ENCODE assay signal across 8 cellular contexts in genomic region chr10:33028515-33028914, GRCh38.
A peak's percentile ranks its signal among the peaks of the same experiment; 100 is the strongest.
DNase-seq lines count a peak whose midpoint lies in the region; ATAC-seq and TF ChIP-seq lines count a peak whose summit lies in the region.
"Not testable (repeated sequence)": the region's sequence is repeated elsewhere in the genome, so short reads cannot be mapped to it uniquely, and the experiment has no call there.

No MANE protein-coding gene starts in this region.

- not testable (repeated sequence) for H3K36me3 ChIP-seq in CD4-positive, CD25-positive, alpha-beta regulatory T cell (ENCODE audit: control insufficient read depth, insufficient read depth, low read length); esophagus muscularis mucosa

- TF ChIP-seq POLR2A in esophagus muscularis mucosa (IDR thresholded peaks at IDR 0.05; ENCODE audit: low read depth): not testable (repeated sequence)

- peak overlapping the region; percentile 56 for H3K4me3 ChIP-seq in CD4-positive, CD25-positive, alpha-beta regulatory T cell (ENCODE audit: low read depth, low read length)
- H3K4me3 ChIP-seq in Jurkat, Clone E6-1 (ENCODE audit: low read length); esophagus muscularis mucosa: not testable (repeated sequence)

- peaks cover 31% of the 10 kb centered on the region for H3K4me1 ChIP-seq in CD4-positive, CD25-positive, alpha-beta regulatory T cell (ENCODE audit: control insufficient read depth, insufficient read depth, low read length, poor library complexity, severe bottlenecking)
- H3K4me1 ChIP-seq in esophagus muscularis mucosa: peaks cover 0 to 17% (median 13%) of the 10 kb centered on the region in 4 donors

- not testable (repeated sequence) for H3K27me3 ChIP-seq in CD4-positive, CD25-positive, alpha-beta regulatory T cell (ENCODE audit: control insufficient read depth, insufficient read depth, low read length); esophagus muscularis mucosa

- 95% methylated on average over 5 of the region's 5 CpGs for WGBS in esophagus muscularis mucosa

- H3K36me3 Mint-ChIP-seq in CD4-positive, CD25-positive, alpha-beta regulatory T cell; activated CD4-positive, alpha-beta T cell treated with anti-CD3 and anti-CD28 coated beads for 36 hours (ENCODE audit: low read depth); activated CD8-positive, alpha-beta T cell treated with anti-CD3 and anti-CD28 coated beads for 36 hours (ENCODE audit: low read depth); activated T-helper 17 cell treated with anti-CD3 and anti-CD28 coated beads, Interleukin-2, amount 50 U/mL, for 72 hours (ENCODE audit: low read depth); activated naive CD4-positive, alpha-beta T cell treated with anti-CD3 and anti-CD28 coated beads, Interleukin-2, amount 50 U/mL, for 72 hours: not testable (repeated sequence)

- peaks cover 20 to 66% (median 54%) of the 10 kb centered on the region in 4 donors for H3K4me1 Mint-ChIP-seq in CD4-positive, CD25-positive, alpha-beta regulatory T cell
- H3K4me1 Mint-ChIP-seq in activated CD4-positive, alpha-beta T cell treated with anti-CD3 and anti-CD28 coated beads for 36 hours: peaks cover 39% of the 10 kb centered on the region
- H3K4me1 Mint-ChIP-seq in activated CD8-positive, alpha-beta T cell treated with anti-CD3 and anti-CD28 coated beads for 36 hours (ENCODE audit: low read depth): peaks cover 33% of the 10 kb centered on the region
- H3K4me1 Mint-ChIP-seq in activated T-helper 17 cell treated with anti-CD3 and anti-CD28 coated beads, Interleukin-2, amount 50 U/mL, for 72 hours: peaks cover 46% of the 10 kb centered on the region

- H3K27ac ChIP-seq in CD4-positive, CD25-positive, alpha-beta regulatory T cell (ENCODE audit: insufficient read depth, low read length, poor library complexity, severe bottlenecking): peak overlapping the region; percentile 67
- H3K27ac ChIP-seq in esophagus muscularis mucosa (replicated peaks in 1 of 4): not testable (repeated sequence)

- TF ChIP-seq CTCF in activated CD8-positive, alpha-beta T cell treated with anti-CD3 and anti-CD28 coated beads for 36 hours (IDR thresholded peaks at IDR 0.05); esophagus muscularis mucosa (IDR thresholded peaks at IDR 0.05): not testable (repeated sequence)

- peak in 2 of 3 donors; percentile 46 to 70 for DNase-seq in CD4-positive, CD25-positive, alpha-beta regulatory T cell
- DNase-seq in Jurkat, Clone E6-1 (ENCODE audit: low read depth, low spot score): peak; percentile 88
- peak; percentile 34 for DNase-seq in activated CD4-positive, alpha-beta T cell treated with anti-CD3 and anti-CD28 coated beads for 36 hours
- DNase-seq in activated CD8-positive, alpha-beta T cell treated with anti-CD3 and anti-CD28 coated beads for 36 hours: peak; percentile 41
- DNase-seq in activated naive CD4-positive, alpha-beta T cell treated with anti-CD3 and anti-CD28 coated beads, Interleukin-2, amount 50 U/mL, for 72 hours (ENCODE audit: low spot score in 2 of 2): peak in 1 of 2 donors; percentile 10
- peak; percentile 42 for DNase-seq in esophagus muscularis mucosa (ENCODE audit: extremely low spot score)
- peak; percentile 36 for DNase-seq in stimulated activated CD4-positive, alpha-beta T cell treated with anti-CD3 and anti-CD28 coated beads, Interleukin-4, amount 100 ng/mL, for 24 hours

- intact Hi-C loops in activated CD4-positive, alpha-beta T cell treated with anti-CD3 and anti-CD28 coated beads for 36 hours (cut with DNase I, micrococcal nuclease): loop anchor here in 1 of 2 experiments (5.0 kb wide), 1 partner anchor 129 kb away; no protein-coding TSS in a partner anchor
- intact Hi-C loops in activated CD8-positive, alpha-beta T cell treated with anti-CD3 and anti-CD28 coated beads for 36 hours (cut with micrococcal nuclease); esophagus muscularis mucosa (cut with DNase I): not testable (repeated sequence)

- CTCF ChIA-PET in activated CD4-positive, alpha-beta T cell treated with anti-CD3 and anti-CD28 coated beads for 36 hours (lab: Charles Lee): interaction anchor here (1.9 kb wide), 1 partner anchor 19 kb away, joined by 6 read pairs; no protein-coding TSS in a partner anchor
- CTCF ChIA-PET in activated CD8-positive, alpha-beta T cell treated with anti-CD3 and anti-CD28 coated beads for 36 hours (lab: Charles Lee): not testable (repeated sequence)

- not testable (repeated sequence) for H3K9me3 ChIP-seq in CD4-positive, CD25-positive, alpha-beta regulatory T cell (ENCODE audit: control insufficient read depth in 2 of 2, low read length in 2 of 2); esophagus muscularis mucosa

- not testable (repeated sequence) for TF ChIP-seq EP300 in esophagus muscularis mucosa (IDR thresholded peaks at IDR 0.05)

- ATAC-seq in CD4-positive, CD25-positive, alpha-beta regulatory T cell (ENCODE audit: low read depth in 2 of 2): peak in 1 of 2 donors; percentile 49
- peak; percentile 79 for ATAC-seq in activated CD4-positive, alpha-beta T cell treated with anti-CD3 and anti-CD28 coated beads for 36 hours
- not testable (repeated sequence) for ATAC-seq in activated CD8-positive, alpha-beta T cell treated with anti-CD3 and anti-CD28 coated beads for 36 hours
- ATAC-seq in activated T-helper 17 cell treated with anti-CD3 and anti-CD28 coated beads, Interleukin-2, amount 50 U/mL, for 72 hours (replicated peaks): peak; percentile 67
- ATAC-seq in activated naive CD4-positive, alpha-beta T cell treated with anti-CD3 and anti-CD28 coated beads, Interleukin-2, amount 50 U/mL, for 72 hours: peak; percentile 83 to 86

- peak overlapping the region; percentile 89 to 94 (median 93) for H3K27ac Mint-ChIP-seq in CD4-positive, CD25-positive, alpha-beta regulatory T cell
- H3K27ac Mint-ChIP-seq in activated CD4-positive, alpha-beta T cell treated with anti-CD3 and anti-CD28 coated beads for 36 hours; activated CD8-positive, alpha-beta T cell treated with anti-CD3 and anti-CD28 coated beads for 36 hours; activated naive CD4-positive, alpha-beta T cell treated with anti-CD3 and anti-CD28 coated beads, Interleukin-2, amount 50 U/mL, for 72 hours: not testable (repeated sequence)
- peak overlapping the region; percentile 72 for H3K27ac Mint-ChIP-seq in activated T-helper 17 cell treated with anti-CD3 and anti-CD28 coated beads, Interleukin-2, amount 50 U/mL, for 72 hours

- H3K9me3 Mint-ChIP-seq in CD4-positive, CD25-positive, alpha-beta regulatory T cell; activated CD4-positive, alpha-beta T cell treated with anti-CD3 and anti-CD28 coated beads for 36 hours (ENCODE audit: low read depth); activated CD8-positive, alpha-beta T cell treated with anti-CD3 and anti-CD28 coated beads for 36 hours; activated T-helper 17 cell treated with anti-CD3 and anti-CD28 coated beads, Interleukin-2, amount 50 U/mL, for 72 hours; activated naive CD4-positive, alpha-beta T cell treated with anti-CD3 and anti-CD28 coated beads, Interleukin-2, amount 50 U/mL, for 72 hours: not testable (repeated sequence)

- POLR2A ChIA-PET in activated CD4-positive, alpha-beta T cell treated with anti-CD3 and anti-CD28 coated beads for 36 hours (lab: Charles Lee); activated CD8-positive, alpha-beta T cell treated with anti-CD3 and anti-CD28 coated beads for 36 hours (lab: Charles Lee): not testable (repeated sequence)

- H3K4me3 Mint-ChIP-seq in CD4-positive, CD25-positive, alpha-beta regulatory T cell: peak overlapping the region; percentile 28 to 81 (median 62)
- H3K4me3 Mint-ChIP-seq in activated CD4-positive, alpha-beta T cell treated with anti-CD3 and anti-CD28 coated beads for 36 hours; activated CD8-positive, alpha-beta T cell treated with anti-CD3 and anti-CD28 coated beads for 36 hours: not testable (repeated sequence)
- H3K4me3 Mint-ChIP-seq in activated T-helper 17 cell treated with anti-CD3 and anti-CD28 coated beads, Interleukin-2, amount 50 U/mL, for 72 hours: peak overlapping the region; percentile 60

- not testable (repeated sequence) for H3K27me3 Mint-ChIP-seq in CD4-positive, CD25-positive, alpha-beta regulatory T cell; activated CD4-positive, alpha-beta T cell treated with anti-CD3 and anti-CD28 coated beads for 36 hours; activated CD8-positive, alpha-beta T cell treated with anti-CD3 and anti-CD28 coated beads for 36 hours; activated T-helper 17 cell treated with anti-CD3 and anti-CD28 coated beads, Interleukin-2, amount 50 U/mL, for 72 hours
